Comparison of ENCODE assay signal across 29 cellular contexts in the genomic region with DNA sequence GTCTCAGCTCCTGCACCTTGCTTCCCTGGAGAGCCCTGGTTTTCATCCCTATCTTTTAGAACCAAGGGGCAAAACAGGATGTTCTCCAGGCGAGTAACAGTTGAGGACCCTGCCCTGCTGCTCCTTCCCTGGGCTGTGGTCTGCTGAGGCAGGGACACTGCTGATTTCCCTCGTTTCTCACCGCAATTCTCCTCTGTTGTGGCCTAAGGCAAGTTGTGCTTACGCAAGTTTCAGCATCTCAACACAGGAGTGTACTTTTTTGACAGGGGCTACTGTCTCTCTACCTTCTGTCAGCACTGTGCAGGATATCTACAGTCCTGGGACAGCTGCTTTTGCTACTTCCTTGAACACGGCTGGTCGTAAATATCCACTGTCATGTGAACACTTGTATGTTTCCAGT.
"Had no signal": no experiment of that assay in that cellular context is flagged by ENCODE, and none has a peak within 500 bp of the region (broad histone marks: within the 10 kb centered on the region; RNA-seq: fewer than 3 reads in every experiment).

No MANE protein-coding gene starts in this region.

- H3K4me1 ChIP-seq: foreskin keratinocyte had no signal

- H3K27ac Mint-ChIP-seq: activated CD4-positive, alpha-beta memory T cell treated with anti-CD3 and anti-CD28 coated beads for 36 hours; activated CD4-positive, alpha-beta T cell treated with anti-CD3 and anti-CD28 coated beads for 36 hours; activated CD4-positive, alpha-beta T cell treated with anti-CD3 and anti-CD28 coated beads, Interleukin-2, amount 10 ng/mL, durations not matched to agents 24 days and 14 days; activated CD8-positive, alpha-beta memory T cell treated with anti-CD3 and anti-CD28 coated beads, Interleukin-2, amount 10 ng/mL, durations not matched to agents 7 days and 5 days; activated CD8-positive, alpha-beta T cell treated with anti-CD3 and anti-CD28 coated beads, Interleukin-2, amount 10 ng/mL, durations not matched to agents 7 days and 5 days; activated naive CD8-positive, alpha-beta T cell; dendritic cell treated with granulocyte-macrophage colony-stimulating factor and Interleukin-4, amounts not matched to agents 40 ng/mL and 50 ng/mL, for 4 days had no signal

- H3K4me3 ChIP-seq: coronary artery, dorsolateral prefrontal cortex, esophagus muscularis mucosa, gastrocnemius medialis, heart left ventricle had no signal

- H3K9me3 Mint-ChIP-seq: activated CD4-positive, alpha-beta memory T cell treated with anti-CD3 and anti-CD28 coated beads for 36 hours; activated CD4-positive, alpha-beta T cell treated with anti-CD3 and anti-CD28 coated beads, Interleukin-2, amount 10 ng/mL, durations not matched to agents 24 days and 14 days; central memory CD8-positive, alpha-beta T cell; dendritic cell treated with granulocyte-macrophage colony-stimulating factor and Interleukin-4, amounts not matched to agents 40 ng/mL and 50 ng/mL, for 4 days had no signal

- H3K36me3 ChIP-seq: brain microvascular endothelial cell, esophagus muscularis mucosa, gastrocnemius medialis had no signal

- H3K9me3 ChIP-seq: esophagus muscularis mucosa, gastrocnemius medialis, heart left ventricle had no signal

- H3K27me3 Mint-ChIP-seq: activated CD4-positive, alpha-beta memory T cell treated with anti-CD3 and anti-CD28 coated beads for 36 hours; activated CD4-positive, alpha-beta T cell treated with anti-CD3 and anti-CD28 coated beads for 36 hours; activated CD4-positive, alpha-beta T cell treated with anti-CD3 and anti-CD28 coated beads, Interleukin-2, amount 10 ng/mL, durations not matched to agents 24 days and 14 days; activated CD8-positive, alpha-beta memory T cell treated with anti-CD3 and anti-CD28 coated beads, Interleukin-2, amount 10 ng/mL, durations not matched to agents 7 days and 5 days; activated naive CD8-positive, alpha-beta T cell; central memory CD8-positive, alpha-beta T cell had no signal

- H3K27me3 ChIP-seq: brain microvascular endothelial cell, dorsolateral prefrontal cortex, esophagus muscularis mucosa, foreskin keratinocyte, gastrocnemius medialis, heart left ventricle had no signal

- DNase-seq: activated CD4-positive, alpha-beta memory T cell treated with anti-CD3 and anti-CD28 coated beads for 36 hours; activated CD4-positive, alpha-beta T cell treated with anti-CD3 and anti-CD28 coated beads for 36 hours; activated CD4-positive, alpha-beta T cell treated with anti-CD3 and anti-CD28 coated beads, Interleukin-2, amount 10 ng/mL, durations not matched to agents 24 days and 14 days; activated CD4-positive, CD25-positive, alpha-beta regulatory T cell; activated CD4-positive, CD25-positive, alpha-beta regulatory T cell treated with anti-CD3 and anti-CD28 coated beads, Interleukin-2, amount 50 U/mL, for 72 hours; activated CD8-positive, alpha-beta memory T cell treated with anti-CD3 and anti-CD28 coated beads, Interleukin-2, amount 10 ng/mL, durations not matched to agents 7 days and 5 days; activated CD8-positive, alpha-beta memory T cell treated with anti-CD3 and anti-CD28 coated beads, Interleukin-2, amount 50 U/mL, for 4 hours; activated CD8-positive, alpha-beta T cell treated with anti-CD3 and anti-CD28 coated beads, Interleukin-2, amount 10 ng/mL, durations not matched to agents 7 days and 5 days; activated effector memory CD4-positive, alpha-beta T cell treated with Interleukin-2 at 50 U/mL for 16 hours; activated gamma-delta T cell treated with Interleukin-2 at 50 U/mL for 16 hours; activated naive CD4-positive, alpha-beta T cell treated with anti-CD3 and anti-CD28 coated beads, Interleukin-2, amount 50 U/mL, for 16 hours; activated naive CD4-positive, alpha-beta T cell treated with Interleukin-2 at 50 U/mL for 16 hours; activated T-cell treated with anti-CD3 and anti-CD28 coated beads, Interleukin-2, amount 50 U/mL, for 1 hour; activated T-cell treated with anti-CD3 and anti-CD28 coated beads, Interleukin-2, amount 50 U/mL, for 48 hours; amniotic stem cell; anterior cingulate cortex; brain microvascular endothelial cell; dorsolateral prefrontal cortex; effector memory CD4-positive, alpha-beta T cell; foreskin keratinocyte; gastrocnemius medialis; glutamatergic neuron; heart left ventricle; T-helper 2 cell had no signal

- H3K36me3 Mint-ChIP-seq: activated CD8-positive, alpha-beta memory T cell treated with anti-CD3 and anti-CD28 coated beads, Interleukin-2, amount 10 ng/mL, durations not matched to agents 7 days and 5 days had no signal

- ATAC-seq: activated CD4-positive, alpha-beta T cell treated with anti-CD3 and anti-CD28 coated beads for 36 hours; activated CD8-positive, alpha-beta memory T cell treated with anti-CD3 and anti-CD28 coated beads, Interleukin-2, amount 10 ng/mL, durations not matched to agents 7 days and 5 days; activated CD8-positive, alpha-beta T cell treated with anti-CD3 and anti-CD28 coated beads, Interleukin-2, amount 10 ng/mL, durations not matched to agents 7 days and 5 days; foreskin keratinocyte; gastrocnemius medialis; heart left ventricle had no signal

- H3K4me1 Mint-ChIP-seq: activated CD4-positive, alpha-beta T cell treated with anti-CD3 and anti-CD28 coated beads for 36 hours; activated CD4-positive, alpha-beta T cell treated with anti-CD3 and anti-CD28 coated beads, Interleukin-2, amount 10 ng/mL, durations not matched to agents 24 days and 14 days; activated CD8-positive, alpha-beta memory T cell treated with anti-CD3 and anti-CD28 coated beads, Interleukin-2, amount 10 ng/mL, durations not matched to agents 7 days and 5 days had no signal

- H3K27ac ChIP-seq: brain microvascular endothelial cell, coronary artery, esophagus muscularis mucosa, foreskin keratinocyte, gastrocnemius medialis, heart left ventricle had no signal

- H3K4me3 Mint-ChIP-seq: activated CD4-positive, alpha-beta memory T cell treated with anti-CD3 and anti-CD28 coated beads for 36 hours; activated CD4-positive, alpha-beta T cell treated with anti-CD3 and anti-CD28 coated beads for 36 hours; activated CD4-positive, alpha-beta T cell treated with anti-CD3 and anti-CD28 coated beads, Interleukin-2, amount 10 ng/mL, durations not matched to agents 24 days and 14 days; activated CD8-positive, alpha-beta memory T cell treated with anti-CD3 and anti-CD28 coated beads, Interleukin-2, amount 10 ng/mL, durations not matched to agents 7 days and 5 days; activated CD8-positive, alpha-beta T cell treated with anti-CD3 and anti-CD28 coated beads, Interleukin-2, amount 10 ng/mL, durations not matched to agents 7 days and 5 days; activated naive CD8-positive, alpha-beta T cell; central memory CD8-positive, alpha-beta T cell; dendritic cell treated with granulocyte-macrophage colony-stimulating factor and Interleukin-4, amounts not matched to agents 40 ng/mL and 50 ng/mL, for 4 days had no signal
